In genomic region chr7:137981668-137982067, GRCh38 we compare ENCODE assay signal across 10 cellular contexts. TPM values are rescaled to one million over a fixed set of nuclear protein-coding genes. Genes with fewer than 3 reads are reported as not detected.
DNase-seq lines count a peak whose midpoint lies in the region; ATAC-seq and TF ChIP-seq lines count a peak whose summit lies in the region.
"Had no signal": no experiment of that assay in that cellular context is flagged by ENCODE, and none has a peak within 500 bp of the region (broad histone marks: within the 10 kb centered on the region; RNA-seq: fewer than 3 reads in every experiment).

No MANE protein-coding gene starts in this region.

- H3K4me3 Mint-ChIP-seq in nephron: no peak overlapping the region
- H3K4me3 Mint-ChIP-seq: neural crest cell had no signal

- no peaks in the 10 kb centered on the region for H3K27me3 Mint-ChIP-seq in nephron (ENCODE audit: low read depth)

- in situ Hi-C loops in GM13977 (cut with MboI; ENCODE audit: low pct_unique_long_range_greater_than_20kb, low sequenced_read_pairs, unreplicated experiment): no loop called here

- TF ChIP-seq CTCF in GM13977 (IDR thresholded peaks at IDR 0.05; ENCODE audit: extremely low read depth, insufficient read depth, missing control alignments) (no peak), nephron (IDR thresholded peaks at IDR 0.05; ENCODE audit: unreplicated experiment in 3 of 3) (no peak)

- DNase-seq in GM13977 (ENCODE audit: low spot score) (peak; percentile 67), foreskin melanocyte (no peak), NCI-H446 (lab: John Stamatoyannopoulos, UW) (no peak), left lobe of liver (ENCODE audit: low spot score) (no peak), NCI-H1436 treated with DMSO at 0.1 percent for 48 hours (lab: John Stamatoyannopoulos, UW) (no peak)
- DNase-seq: cerebellar nuclear complex had no signal

- peaks cover 70% of the 10 kb centered on the region for H3K4me1 Mint-ChIP-seq in nephron

- H3K27ac Mint-ChIP-seq in nephron: peak overlapping the region; percentile 4 to 44 (median 29)

- ATAC-seq in GM21528 (IDR thresholded peaks at IDR 0.05; ENCODE audit: low FRiP score, unreplicated experiment) (peak; percentile 69), HG03558 (IDR thresholded peaks at IDR 0.05; ENCODE audit: extremely low read depth, unreplicated experiment) (peak; percentile 39), left lobe of liver (no peak)

- H3K9me3 Mint-ChIP-seq in nephron: peaks cover 3% of the 10 kb centered on the region

- peaks cover 42% of the 10 kb centered on the region for H3K36me3 Mint-ChIP-seq in nephron (ENCODE audit: low read depth)

RNA-seq across cellular contexts. Expression of gene CREB3L2, which starts 20.2 kb away (rescaled TPM):
- total RNA-seq in left lobe of liver: 27.1 TPM
